In genomic region chr4:147732516-147733193, GRCh38 we compare ENCODE assay signal across 8 cellular contexts. TPM values are rescaled to one million over a fixed set of nuclear protein-coding genes. Genes with fewer than 3 reads are reported as not detected.
DNase-seq lines count a peak whose midpoint lies in the region; ATAC-seq and TF ChIP-seq lines count a peak whose summit lies in the region.

No MANE protein-coding gene starts in this region.

- H3K4me1 Mint-ChIP-seq in CD4-positive, CD25-positive, alpha-beta regulatory T cell = peaks cover 14 to 48% (median 43%) of the 10 kb centered on the region in 4 donors
- H3K4me1 Mint-ChIP-seq in neural crest cell = peaks cover 24% of the 10 kb centered on the region

- peaks cover 0 to 1% (median 0%) of the 10 kb centered on the region in 7 donors for H3K9me3 Mint-ChIP-seq in CD4-positive, CD25-positive, alpha-beta regulatory T cell
- H3K9me3 Mint-ChIP-seq in neural crest cell = no peaks in the 10 kb centered on the region

- H3K9me3 ChIP-seq in CD4-positive, CD25-positive, alpha-beta regulatory T cell (ENCODE audit: control insufficient read depth in 2 of 2, low read length in 2 of 2) = no peaks in the 10 kb centered on the region

- no peaks in the 10 kb centered on the region for H3K27me3 Mint-ChIP-seq in CD4-positive, CD25-positive, alpha-beta regulatory T cell
- H3K27me3 Mint-ChIP-seq in neural crest cell (ENCODE audit: low read depth) = peaks cover 90% of the 10 kb centered on the region

- no peak for ATAC-seq in CD4-positive, CD25-positive, alpha-beta regulatory T cell (ENCODE audit: low read depth in 2 of 2)
- ATAC-seq in GM19372 (IDR thresholded peaks at IDR 0.05; ENCODE audit: low read depth, unreplicated experiment) = peak; percentile 16
- peak; percentile 10 for ATAC-seq in HG03442 (IDR thresholded peaks at IDR 0.05; ENCODE audit: unreplicated experiment)

- peak overlapping the region; percentile 92 for H3K4me3 ChIP-seq in CD4-positive, CD25-positive, alpha-beta regulatory T cell (ENCODE audit: low read depth, low read length)
- H3K4me3 ChIP-seq in WI38 (ENCODE audit: low read depth, low read length) = peak overlapping the region; percentile 68

- TF ChIP-seq CTCF in WI38 (IDR thresholded peaks at IDR 0.05; ENCODE audit: low read depth, low read length) (no peak), neural crest cell (conservative IDR thresholded peaks at IDR 0.05) (no peak)

- H3K27ac ChIP-seq in CD4-positive, CD25-positive, alpha-beta regulatory T cell (ENCODE audit: insufficient read depth, low read length, poor library complexity, severe bottlenecking) = peak overlapping the region; percentile 72

- peak overlapping the region; percentile 85 to 94 (median 89) for H3K27ac Mint-ChIP-seq in CD4-positive, CD25-positive, alpha-beta regulatory T cell
- no peak overlapping the region for H3K27ac Mint-ChIP-seq in neural crest cell (ENCODE audit: unreplicated experiment)

- H3K27me3 ChIP-seq in CD4-positive, CD25-positive, alpha-beta regulatory T cell (ENCODE audit: control insufficient read depth, insufficient read depth, low read length) = no peaks in the 10 kb centered on the region

- H3K4me1 ChIP-seq in CD4-positive, CD25-positive, alpha-beta regulatory T cell (ENCODE audit: control insufficient read depth, insufficient read depth, low read length, poor library complexity, severe bottlenecking) = peaks cover 49% of the 10 kb centered on the region

- H3K36me3 ChIP-seq in CD4-positive, CD25-positive, alpha-beta regulatory T cell (ENCODE audit: control insufficient read depth, insufficient read depth, low read length) = no peaks in the 10 kb centered on the region

- DNase-seq in CD4-positive, CD25-positive, alpha-beta regulatory T cell = peak in 1 of 3 donors; percentile 22
- DNase-seq in fibroblast of peridontal ligament (ENCODE audit: extremely low read depth) = peak; percentile 51
- peak; percentile 36 for DNase-seq in neural crest cell (ENCODE audit: low read depth, low spot score)
- DNase-seq in NCI-H1048 (lab: John Stamatoyannopoulos, UW) = no peak
- DNase-seq in activated effector memory CD4-positive, alpha-beta T cell treated with anti-CD3 and anti-CD28 coated beads, Interleukin-2, amount 50 U/mL, for 16 hours = no peak

- H3K4me3 Mint-ChIP-seq in CD4-positive, CD25-positive, alpha-beta regulatory T cell = peak overlapping the region; percentile 93 to 98 (median 95)
- H3K4me3 Mint-ChIP-seq in neural crest cell = peak overlapping the region; percentile 91

- no peaks in the 10 kb centered on the region for H3K36me3 Mint-ChIP-seq in CD4-positive, CD25-positive, alpha-beta regulatory T cell
- H3K36me3 Mint-ChIP-seq in neural crest cell (ENCODE audit: low read depth) = no peaks in the 10 kb centered on the region

RNA-seq across cellular contexts. Expression of gene ARHGAP10, which starts 0.8 kb away (rescaled TPM):
- 14.1 TPM for total RNA-seq in CD4-positive, CD25-positive, alpha-beta regulatory T cell
- 1 to 10 TPM; 2.9 to 5.6 (median 4.4) TPM for polyA plus RNA-seq in CD4-positive, CD25-positive, alpha-beta regulatory T cell
- 4.0 and 4.2 TPM in 2 replicates for total RNA-seq in neural crest cell

RNA-seq across cellular contexts. Expression of gene PRMT9, which starts 48.7 kb away (rescaled TPM):
- total RNA-seq in CD4-positive, CD25-positive, alpha-beta regulatory T cell = 27.5 TPM
- 1 to 10 TPM; 5.8 to 8.9 (median 6.5) TPM for polyA plus RNA-seq in CD4-positive, CD25-positive, alpha-beta regulatory T cell
- total RNA-seq in neural crest cell = 8.5 and 10.2 TPM in 2 replicates

Comparison
In these comparisons a context has a peak if more than half of its experiments do, and no peak if none do; other contexts are left out.
1. ATAC-seq: peak in GM19372 (single experiment) and HG03442 (single experiment); none in CD4-positive, CD25-positive, alpha-beta regulatory T cell (0 of 2).
2. DNase-seq: peak in fibroblast of peridontal ligament (single experiment) and neural crest cell (single experiment); none in NCI-H1048 (single experiment) and activated effector memory CD4-positive, alpha-beta T cell treated with anti-CD3 and anti-CD28 coated beads, Interleukin-2, amount 50 U/mL, for 16 hours (single experiment).